Comparison of ENCODE assay signal across 1 cellular context in the genomic region with DNA sequence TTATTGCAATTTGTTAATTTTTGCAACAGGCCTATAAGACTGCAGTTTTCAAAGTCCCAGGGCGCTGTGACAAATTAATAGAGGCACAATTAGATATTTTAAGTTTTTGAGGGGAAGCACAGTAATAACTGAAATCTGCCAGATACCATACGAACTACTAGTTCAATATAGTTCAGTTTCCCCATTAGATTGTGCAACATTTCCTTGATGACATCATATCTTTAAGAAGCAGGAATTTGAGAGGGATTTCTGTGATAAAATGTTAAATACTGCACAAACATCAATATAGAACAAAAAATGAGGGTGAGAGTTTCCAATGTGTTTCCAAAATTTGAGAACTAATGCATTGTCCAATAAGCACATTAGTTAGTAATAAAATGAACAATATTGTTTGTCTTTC.
TF ChIP-seq lines count a peak whose summit lies in the region.

No MANE protein-coding gene starts in this region.

TF ChIP-seq in H1, 55 proteins besides CTCF, POLR2A, EP300 and RAD21:
- no peak for TF ChIP-seq KDM1A (IDR thresholded peaks at IDR 0.05; ENCODE audit: borderline replicate concordance, low read length)
- TF ChIP-seq HDAC2 (IDR thresholded peaks at IDR 0.05; ENCODE audit: borderline replicate concordance in 1 of 2, low read depth in 2 of 2, low read length in 2 of 2) = no peak
- TF ChIP-seq CEBPB (IDR thresholded peaks at IDR 0.05; ENCODE audit: low read depth, low read length) = peak; percentile 40; the same call in 1 of the 2 replicates
- TF ChIP-seq, protein P1, sequence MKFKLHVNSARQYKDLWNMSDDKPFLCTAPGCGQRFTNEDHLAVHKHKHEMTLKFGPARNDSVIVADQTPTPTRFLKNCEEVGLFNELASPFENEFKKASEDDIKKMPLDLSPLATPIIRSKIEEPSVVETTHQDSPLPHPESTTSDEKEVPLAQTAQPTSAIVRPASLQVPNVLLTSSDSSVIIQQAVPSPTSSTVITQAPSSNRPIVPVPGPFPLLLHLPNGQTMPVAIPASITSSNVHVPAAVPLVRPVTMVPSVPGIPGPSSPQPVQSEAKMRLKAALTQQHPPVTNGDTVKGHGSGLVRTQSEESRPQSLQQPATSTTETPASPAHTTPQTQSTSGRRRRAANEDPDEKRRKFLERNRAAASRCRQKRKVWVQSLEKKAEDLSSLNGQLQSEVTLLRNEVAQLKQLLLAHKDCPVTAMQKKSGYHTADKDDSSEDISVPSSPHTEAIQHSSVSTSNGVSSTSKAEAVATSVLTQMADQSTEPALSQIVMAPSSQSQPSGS (IDR thresholded peaks at IDR 0.05; ENCODE audit: low read length) = no peak
- TF ChIP-seq TEAD4 (IDR thresholded peaks at IDR 0.05; ENCODE audit: low read depth, low read length) = no peak
- TF ChIP-seq, protein P2, sequence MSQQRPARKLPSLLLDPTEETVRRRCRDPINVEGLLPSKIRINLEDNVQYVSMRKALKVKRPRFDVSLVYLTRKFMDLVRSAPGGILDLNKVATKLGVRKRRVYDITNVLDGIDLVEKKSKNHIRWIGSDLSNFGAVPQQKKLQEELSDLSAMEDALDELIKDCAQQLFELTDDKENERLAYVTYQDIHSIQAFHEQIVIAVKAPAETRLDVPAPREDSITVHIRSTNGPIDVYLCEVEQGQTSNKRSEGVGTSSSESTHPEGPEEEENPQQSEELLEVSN (IDR thresholded peaks at IDR 0.05) = no peak
- TF ChIP-seq FOSL1 (IDR thresholded peaks at IDR 0.05; ENCODE audit: insufficient read depth, low read depth, low read length) = no peak
- no peak for TF ChIP-seq TAF1 (IDR thresholded peaks at IDR 0.05; ENCODE audit: low read depth, low read length)
TF ChIP-seq in H1: peak in this region for 1.
